8 cellular contexts compared by ENCODE assay signal in the genomic region with DNA sequence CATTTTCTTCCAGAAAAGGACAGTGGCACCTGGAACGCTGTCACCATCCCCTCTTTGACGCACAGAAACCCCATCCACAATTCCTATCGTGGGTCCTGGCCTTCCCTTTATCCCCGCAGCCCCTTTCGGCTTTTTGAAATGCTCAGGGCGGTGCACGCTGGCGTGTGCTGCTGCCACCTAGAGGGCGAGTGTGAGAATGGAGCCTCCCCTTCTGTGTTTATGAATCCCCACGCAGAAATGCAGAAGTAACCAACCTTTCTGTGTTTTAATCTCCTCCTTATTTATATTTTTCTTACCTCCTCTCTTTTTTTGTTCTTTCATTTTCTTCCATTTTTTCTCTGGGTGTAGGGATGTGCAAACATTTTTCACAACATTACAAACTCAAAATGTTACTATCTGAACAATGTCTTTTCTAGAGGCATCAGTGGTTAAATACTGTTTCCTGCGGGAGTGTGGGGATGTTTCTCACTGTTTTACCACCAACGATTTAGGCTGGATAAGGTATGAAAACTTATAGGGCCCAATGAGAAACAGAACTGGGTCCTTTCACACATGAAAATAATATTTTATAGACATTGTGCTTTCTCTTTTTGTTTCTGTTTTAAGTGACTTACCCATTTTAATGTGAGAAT. TPM values are rescaled to one million over a fixed set of nuclear protein-coding genes. Genes with fewer than 3 reads are reported as not detected.
A peak's percentile ranks its signal among the peaks of the same experiment; 100 is the strongest.
DNase-seq lines count a peak whose midpoint lies in the region; ATAC-seq, FAIRE-seq and TF ChIP-seq lines count a peak whose summit lies in the region.

No MANE protein-coding gene starts in this region.

- H3K27me3 Mint-ChIP-seq in activated B cell treated with CpG ODN at 0.5 μM for 24 hours, result no peaks in the 10 kb centered on the region
- H3K27me3 Mint-ChIP-seq in chondrocyte (ENCODE audit: low read depth), result no peaks in the 10 kb centered on the region

- no peak overlapping the region for H3K27ac ChIP-seq in lower lobe of right lung

- peak; percentile 58 for TF ChIP-seq CTCF in activated B cell treated with CpG ODN at 0.5 μM for 24 hours (IDR thresholded peaks at IDR 0.05)
- peak; percentile 97 for TF ChIP-seq CTCF in chondrocyte (IDR thresholded peaks at IDR 0.05)
- TF ChIP-seq CTCF in lower lobe of right lung (IDR thresholded peaks at IDR 0.05), result peak; percentile 90

- no peak for TF ChIP-seq POLR2A in GM12891 (IDR thresholded peaks at IDR 0.05; ENCODE audit: low read depth, low read length)

- H3K4me1 Mint-ChIP-seq in activated B cell treated with CpG ODN at 0.5 μM for 24 hours, result peaks cover 30% of the 10 kb centered on the region
- H3K4me1 Mint-ChIP-seq in chondrocyte (ENCODE audit: low read depth), result peaks cover 31% of the 10 kb centered on the region

- CTCF ChIA-PET in activated B cell treated with CpG ODN at 0.5 μM for 24 hours (lab: Charles Lee), result interaction anchor here (1.1 to 15.3 kb wide), 8 partner anchors 14 to 1047 kb away, joined by 3 to 767 read pairs (median 4); no protein-coding TSS in a partner anchor

- H3K36me3 ChIP-seq in lower lobe of right lung, result peaks cover 9% of the 10 kb centered on the region

- H3K9me3 Mint-ChIP-seq in activated B cell treated with CpG ODN at 0.5 μM for 24 hours, result no peaks in the 10 kb centered on the region
- H3K9me3 Mint-ChIP-seq in chondrocyte (ENCODE audit: low read depth), result no peaks in the 10 kb centered on the region

- peak; percentile 90 for FAIRE-seq in GM12891 (lab: Jason Lieb, UNC)

- no peaks in the 10 kb centered on the region for H3K27me3 ChIP-seq in lower lobe of right lung (ENCODE audit: low read depth)

- ATAC-seq in HG02798 (IDR thresholded peaks at IDR 0.05; ENCODE audit: poor library complexity, unreplicated experiment) (peak; percentile 92), activated B cell treated with CpG ODN at 0.5 μM for 24 hours (ENCODE audit: low read depth) (peak; percentile 93), lower lobe of right lung (peak; percentile 86 to 89)

- H3K27ac Mint-ChIP-seq in activated B cell treated with CpG ODN at 0.5 μM for 24 hours (no peak overlapping the region), chondrocyte (ENCODE audit: unreplicated experiment) (no peak overlapping the region)

- H3K4me3 Mint-ChIP-seq in activated B cell treated with CpG ODN at 0.5 μM for 24 hours (no peak overlapping the region), chondrocyte (ENCODE audit: unreplicated experiment) (no peak overlapping the region)

- POLR2A ChIA-PET in activated B cell treated with CpG ODN at 0.5 μM for 24 hours (lab: Charles Lee), result interaction anchor here (1.0 to 1.4 kb wide), 3 partner anchors 49 to 1047 kb away, joined by 3 to 6 read pairs (median 3); partner anchors contain the start of gene TMA16

- H3K36me3 Mint-ChIP-seq in activated B cell treated with CpG ODN at 0.5 μM for 24 hours (ENCODE audit: low read depth) (peaks cover 38% of the 10 kb centered on the region), chondrocyte (ENCODE audit: low read depth) (no peaks in the 10 kb centered on the region)

- H3K4me1 ChIP-seq in lower lobe of right lung, result no peaks in the 10 kb centered on the region

- H3K4me3 ChIP-seq in lower lobe of right lung, result peak overlapping the region; percentile 27

- intact Hi-C loops in activated B cell treated with CpG ODN at 0.5 μM for 24 hours (cut with micrococcal nuclease), result loop anchor here (1.0 to 2.0 kb wide), 6 partner anchors 50 to 1047 kb away; partner anchors contain the start of genes NAF1 and TMA16
- intact Hi-C loops in lower lobe of right lung (cut with DNase I), result loop anchor here (10.0 kb wide), 1 partner anchor 60 kb away; no protein-coding TSS in a partner anchor

- DNase-seq in A172 (ENCODE audit: low spot score) (peak; percentile 38), GM12891 (ENCODE audit: insufficient read length, low spot score) (peak; percentile 34), NCI-H1105 treated with DMSO at 0.1 percent for 48 hours (lab: John Stamatoyannopoulos, UW) (peak; percentile 11), activated B cell treated with CpG ODN at 0.5 μM for 24 hours (peak; percentile 59), chondrocyte (ENCODE audit: low spot score) (no peak), lower lobe of right lung (peak; percentile 66)
- DNase-seq in stimulated activated CD8-positive, alpha-beta memory T cell treated with anti-CD3 and anti-CD28 coated beads, Interleukin-12 subunit alpha, Interleukin-12 subunit beta, amount 100 ng/mL, for 4 hours (ENCODE audit: low read depth), result peak; percentile 29

- no peaks in the 10 kb centered on the region for H3K9me3 ChIP-seq in lower lobe of right lung

TF ChIP-seq in GM12891, 5 proteins besides CTCF, POLR2A, EP300 and RAD21:
- peak; percentile 32; the same call in 1 of the 2 replicates for TF ChIP-seq POU2F2 (IDR thresholded peaks at IDR 0.05; ENCODE audit: low read depth, low read length)
- TF ChIP-seq POLR2AphosphoS5 (IDR thresholded peaks at IDR 0.05; ENCODE audit: low read depth, low read length), result no peak
- TF ChIP-seq SPI1 (IDR thresholded peaks at IDR 0.05; ENCODE audit: low read depth, low read length), result 0 out of 2 replicates have a peak, but pooled peaks have one; percentile 2
TF ChIP-seq in GM12891: peak in this region for 2.

RNA-seq across cellular contexts. Expression of gene TMA16, which starts 50.0 kb away (rescaled TPM):
- 54.5 and 72.0 TPM in 2 replicates for total RNA-seq in A172 (2014; rRNA removed; shearing (Covaris generic))
- 53.0 TPM for polyA plus RNA-seq in GM12891 (2012; ENCODE audit: low read depth, missing spikeins)
- total RNA-seq in activated B cell treated with CpG ODN at 0.5 μM for 24 hours, result 52.5 and 54.1 TPM in 2 replicates
- 21.8 to 34.7 TPM (median 22.2 TPM) in 3 replicates for total RNA-seq in chondrocyte
- 19.7 TPM for total RNA-seq in lower lobe of right lung
